In genomic region chr2:55061534-55062344, GRCh38 we compare ENCODE assay signal across 26 cellular contexts. TPM values are rescaled to one million over a fixed set of nuclear protein-coding genes. Genes with fewer than 3 reads are reported as not detected.
DNase-seq lines count a peak whose midpoint lies in the region; ATAC-seq and TF ChIP-seq lines count a peak whose summit lies in the region.
"Had no signal": no experiment of that assay in that cellular context is flagged by ENCODE, and none has a peak within 500 bp of the region (broad histone marks: within the 10 kb centered on the region; RNA-seq: fewer than 3 reads in every experiment).

No MANE protein-coding gene starts in this region.

- no peaks in the 10 kb centered on the region for H3K27me3 Mint-ChIP-seq in natural killer cell treated with Interleukin-12 subunit alpha and Interleukin-12 subunit beta and Interleukin-15 and Interleukin-18, amount 100 ng/mL, for 72 hours
- H3K27me3 Mint-ChIP-seq in CD8-positive, alpha-beta memory T cell: no peaks in the 10 kb centered on the region
- H3K27me3 Mint-ChIP-seq: naive thymus-derived CD8-positive, alpha-beta T cell; stimulated activated naive B cell treated with anti-CD40 and anti-IgM and Interleukin-4, amounts not matched to agents 10 μg/mL and 1 μg/mL and 100 μg/mL, for 72 hours had no signal

- CTCF ChIA-PET in CD8-positive, alpha-beta memory T cell (lab: Charles Lee): interaction anchor here (0.7 to 1.4 kb wide), 3 partner anchors 12 to 50 kb away, joined by 3 read pairs; partner anchors contain the start of gene RTN4

- DNase-seq in MV-4-11 (lab: John Stamatoyannopoulos, UW) (peak; percentile 65), NCI-H524 treated with DMSO at 0.1 percent for 48 hours (lab: John Stamatoyannopoulos, UW) (peak; percentile 76), cerebellar cortex (ENCODE audit: low spot score) (peak; percentile 49), upper lobe of right lung (peak; percentile 79)
- DNase-seq in natural killer cell treated with Interleukin-12 subunit alpha and Interleukin-12 subunit beta and Interleukin-15 and Interleukin-18, amount 100 ng/mL, for 72 hours (ENCODE audit: low spot score): no peak
- no peak for DNase-seq in CD8-positive, alpha-beta memory T cell
- DNase-seq: activated naive CD4-positive, alpha-beta T cell treated with anti-CD3 and anti-CD28 coated beads, Interleukin-2, amount 50 U/mL, for 16 hours; CD4-positive, CD25-positive, alpha-beta regulatory T cell; cortex of kidney; endodermal cell; foreskin melanocyte; H7; hippocampal formation; immature natural killer cell; naive thymus-derived CD8-positive, alpha-beta T cell; NCI-H526; retina; spleen; stimulated activated CD4-positive, alpha-beta T cell treated with anti-CD3 and anti-CD28 coated beads, Interleukin-4, amount 100 ng/mL, for 1 hour; stimulated activated naive B cell treated with anti-CD40 and anti-IgM and Interleukin-4, amounts not matched to agents 10 μg/mL and 1 μg/mL and 100 μg/mL, for 72 hours; T-helper 9 cell had no signal

- no peak for TF ChIP-seq CTCF in upper lobe of right lung (IDR thresholded peaks at IDR 0.05)

- ATAC-seq in upper lobe of right lung: peak; percentile 92
- ATAC-seq in natural killer cell treated with Interleukin-12 subunit alpha and Interleukin-12 subunit beta and Interleukin-15 and Interleukin-18, amount 100 ng/mL, for 72 hours: no peak
- no peak for ATAC-seq in GM19035 (IDR thresholded peaks at IDR 0.05; ENCODE audit: unreplicated experiment)
- ATAC-seq: naive thymus-derived CD8-positive, alpha-beta T cell; stimulated activated naive B cell treated with anti-CD40 and anti-IgM and Interleukin-4, amounts not matched to agents 10 μg/mL and 1 μg/mL and 100 μg/mL, for 72 hours; WTC11 had no signal

- H3K9me3 ChIP-seq in upper lobe of right lung: no peaks in the 10 kb centered on the region
- no peaks in the 10 kb centered on the region for H3K9me3 ChIP-seq in CD8-positive, alpha-beta memory T cell (ENCODE audit: low read length)
- H3K9me3 ChIP-seq: esophagus muscularis mucosa, spleen had no signal

- no peaks in the 10 kb centered on the region for H3K4me1 ChIP-seq in upper lobe of right lung
- no peaks in the 10 kb centered on the region for H3K4me1 ChIP-seq in CD8-positive, alpha-beta memory T cell (ENCODE audit: insufficient read depth, low read length)
- H3K4me1 ChIP-seq: esophagus muscularis mucosa had no signal

- H3K4me3 Mint-ChIP-seq in natural killer cell treated with Interleukin-12 subunit alpha and Interleukin-12 subunit beta and Interleukin-15 and Interleukin-18, amount 100 ng/mL, for 72 hours: no peak overlapping the region
- H3K4me3 Mint-ChIP-seq in CD8-positive, alpha-beta memory T cell: no peak overlapping the region
- H3K4me3 Mint-ChIP-seq: activated T-helper 1 cell treated with anti-CD3 and anti-CD28 coated beads, Interleukin-12 subunit alpha, Interleukin-12 subunit beta, Interleukin-2, Interleukin-4 antibody, amounts not matched to agents 30 ng/mL and 10 ng/mL and 1 ng/mL, durations not matched to agents 14 hours and 24 hours and 36 hours; CD4-positive, CD25-positive, alpha-beta regulatory T cell; endodermal cell; immature natural killer cell; mesothelial cell of epicardium; naive thymus-derived CD8-positive, alpha-beta T cell; stimulated activated naive B cell treated with anti-CD40 and anti-IgM and Interleukin-4, amounts not matched to agents 10 μg/mL and 1 μg/mL and 100 μg/mL, for 72 hours; WTC11 had no signal

- no peak overlapping the region for H3K27ac Mint-ChIP-seq in natural killer cell treated with Interleukin-12 subunit alpha and Interleukin-12 subunit beta and Interleukin-15 and Interleukin-18, amount 100 ng/mL, for 72 hours
- no peak overlapping the region for H3K27ac Mint-ChIP-seq in CD8-positive, alpha-beta memory T cell
- H3K27ac Mint-ChIP-seq: activated T-helper 1 cell treated with anti-CD3 and anti-CD28 coated beads, Interleukin-12 subunit alpha, Interleukin-12 subunit beta, Interleukin-2, Interleukin-4 antibody, amounts not matched to agents 30 ng/mL and 10 ng/mL and 1 ng/mL, durations not matched to agents 14 hours and 24 hours and 36 hours; CD4-positive, CD25-positive, alpha-beta regulatory T cell; endodermal cell; immature natural killer cell; mesothelial cell of epicardium; naive thymus-derived CD8-positive, alpha-beta T cell; stimulated activated naive B cell treated with anti-CD40 and anti-IgM and Interleukin-4, amounts not matched to agents 10 μg/mL and 1 μg/mL and 100 μg/mL, for 72 hours; WTC11 had no signal

- no peaks in the 10 kb centered on the region for H3K27me3 ChIP-seq in upper lobe of right lung
- H3K27me3 ChIP-seq in CD8-positive, alpha-beta memory T cell (ENCODE audit: insufficient read depth, low read length, poor library complexity, severe bottlenecking): no peaks in the 10 kb centered on the region
- H3K27me3 ChIP-seq: esophagus muscularis mucosa, spleen had no signal

- H3K27ac ChIP-seq in upper lobe of right lung: no peak overlapping the region
- no peak overlapping the region for H3K27ac ChIP-seq in CD8-positive, alpha-beta memory T cell (ENCODE audit: low read depth, low read length)
- H3K27ac ChIP-seq: esophagus muscularis mucosa, spleen had no signal

- intact Hi-C loops in upper lobe of right lung (cut with DNase I): no loop called here

- POLR2A ChIA-PET in CD8-positive, alpha-beta memory T cell (lab: Charles Lee): no interaction called here

- no peak overlapping the region for H3K4me3 ChIP-seq in upper lobe of right lung
- no peak overlapping the region for H3K4me3 ChIP-seq in CD8-positive, alpha-beta memory T cell (ENCODE audit: low read length)
- H3K4me3 ChIP-seq: esophagus muscularis mucosa, spleen had no signal

- H3K36me3 ChIP-seq in upper lobe of right lung: no peaks in the 10 kb centered on the region
- H3K36me3 ChIP-seq in CD8-positive, alpha-beta memory T cell (ENCODE audit: insufficient read depth, low read length): no peaks in the 10 kb centered on the region
- H3K36me3 ChIP-seq: spleen had no signal

- H3K36me3 Mint-ChIP-seq in natural killer cell treated with Interleukin-12 subunit alpha and Interleukin-12 subunit beta and Interleukin-15 and Interleukin-18, amount 100 ng/mL, for 72 hours: no peaks in the 10 kb centered on the region
- H3K36me3 Mint-ChIP-seq in CD8-positive, alpha-beta memory T cell: no peaks in the 10 kb centered on the region
- H3K36me3 Mint-ChIP-seq: CD4-positive, CD25-positive, alpha-beta regulatory T cell; immature natural killer cell; mesothelial cell of epicardium; naive thymus-derived CD8-positive, alpha-beta T cell; stimulated activated naive B cell treated with anti-CD40 and anti-IgM and Interleukin-4, amounts not matched to agents 10 μg/mL and 1 μg/mL and 100 μg/mL, for 72 hours; WTC11 had no signal

- H3K4me1 Mint-ChIP-seq in natural killer cell treated with Interleukin-12 subunit alpha and Interleukin-12 subunit beta and Interleukin-15 and Interleukin-18, amount 100 ng/mL, for 72 hours (ENCODE audit: low read depth in 2 of 2): peaks cover 0 to 4% of the 10 kb centered on the region in 2 donors
- H3K4me1 Mint-ChIP-seq in CD8-positive, alpha-beta memory T cell: peaks cover 0 to 3% (median 0%) of the 10 kb centered on the region in 3 donors
- H3K4me1 Mint-ChIP-seq: endodermal cell; mesothelial cell of epicardium; stimulated activated naive B cell treated with anti-CD40 and anti-IgM and Interleukin-4, amounts not matched to agents 10 μg/mL and 1 μg/mL and 100 μg/mL, for 72 hours had no signal

- H3K9me3 Mint-ChIP-seq in natural killer cell treated with Interleukin-12 subunit alpha and Interleukin-12 subunit beta and Interleukin-15 and Interleukin-18, amount 100 ng/mL, for 72 hours: no peaks in the 10 kb centered on the region
- no peaks in the 10 kb centered on the region for H3K9me3 Mint-ChIP-seq in CD8-positive, alpha-beta memory T cell
- H3K9me3 Mint-ChIP-seq: activated T-helper 1 cell treated with anti-CD3 and anti-CD28 coated beads, Interleukin-12 subunit alpha, Interleukin-12 subunit beta, Interleukin-2, Interleukin-4 antibody, amounts not matched to agents 30 ng/mL and 10 ng/mL and 1 ng/mL, durations not matched to agents 14 hours and 24 hours and 36 hours; endodermal cell; immature natural killer cell; WTC11 had no signal

RNA-seq across cellular contexts. Expression of gene RTN4, which starts 11.5 kb away (rescaled TPM):
- total RNA-seq in upper lobe of right lung: 275 TPM
- 100 to 1,000 TPM; 126 to 161 TPM for total RNA-seq in natural killer cell treated with Interleukin-12 subunit alpha and Interleukin-12 subunit beta and Interleukin-15 and Interleukin-18, amount 100 ng/mL, for 72 hours
- total RNA-seq in CD8-positive, alpha-beta memory T cell: 100 to 1,000 TPM; 105 to 110 TPM
- 100 TPM for polyA plus RNA-seq in CD8-positive, alpha-beta memory T cell

Comparison
In these comparisons a context has a peak if more than half of its experiments do, and no peak if none do; other contexts are left out.
1. DNase-seq: peak in MV-4-11 (single experiment), NCI-H524 treated with DMSO at 0.1 percent for 48 hours (single experiment), cerebellar cortex (single experiment) and upper lobe of right lung (single experiment); none in natural killer cell treated with Interleukin-12 subunit alpha and Interleukin-12 subunit beta and Interleukin-15 and Interleukin-18, amount 100 ng/mL, for 72 hours (single experiment) and CD8-positive, alpha-beta memory T cell (0 of 5).